ENCODE assay signal across 2 cellular contexts in the genomic region with DNA sequence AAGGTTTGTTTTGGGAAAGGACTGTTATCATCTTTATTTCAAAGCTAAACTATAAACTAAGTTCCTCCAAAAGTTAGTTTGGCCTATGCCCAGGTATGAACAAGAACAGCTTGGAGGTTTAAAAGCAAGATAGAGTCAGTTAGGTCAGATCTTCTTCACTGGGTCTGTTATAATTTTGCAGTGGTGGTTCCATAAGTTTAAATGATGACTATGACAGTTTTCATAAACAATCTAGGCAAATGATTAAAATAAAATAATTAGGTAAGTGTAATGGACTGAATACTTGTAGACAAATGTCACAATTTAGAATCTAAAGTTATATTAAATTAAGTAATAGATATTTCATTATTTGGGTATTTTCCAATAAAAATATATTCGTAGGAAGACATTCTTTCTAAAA.
TF ChIP-seq lines count a peak whose summit lies in the region.

No MANE protein-coding gene starts in this region.

TF ChIP-seq in HepG2, 621 proteins besides CTCF, POLR2A, EP300 and RAD21:
- TF ChIP-seq ARNTL (CRISPR knock-in tag; IDR thresholded peaks at IDR 0.05) (no peak), ZNF326 (CRISPR knock-in tag; IDR thresholded peaks at IDR 0.05; ENCODE audit: borderline replicate concordance) (no peak), SMARCC2 (IDR thresholded peaks at IDR 0.05) (no peak), ARID2 (CRISPR knock-in tag; IDR thresholded peaks at IDR 0.05; ENCODE audit: borderline replicate concordance) (no peak), CBFB (CRISPR knock-in tag; IDR thresholded peaks at IDR 0.05) (no peak), YEATS4 (CRISPR knock-in tag; IDR thresholded peaks at IDR 0.05; ENCODE audit: borderline replicate concordance) (no peak), MAFK (conservative IDR thresholded peaks at IDR 0.05 in 1 of 2, IDR thresholded peaks at IDR 0.05 in 1 of 2; ENCODE audit: low read length in 2 of 2) (peak; percentile 66 to 75; a peak in 3 of 4 replicates), IRX3 (CRISPR knock-in tag; IDR thresholded peaks at IDR 0.05; ENCODE audit: borderline replicate concordance, low read depth) (no peak), MAFF (IDR thresholded peaks at IDR 0.05; ENCODE audit: low read depth, low read length) (peak; percentile 66), ZNF10 (CRISPR knock-in tag; IDR thresholded peaks at IDR 0.05; ENCODE audit: borderline replicate concordance, low read depth) (no peak), RFXANK (CRISPR knock-in tag; IDR thresholded peaks at IDR 0.05) (no peak), TEAD2 (CRISPR knock-in tag; IDR thresholded peaks at IDR 0.05) (no peak), ZNF451 (CRISPR knock-in tag; IDR thresholded peaks at IDR 0.05) (no peak), ZFP90 (CRISPR knock-in tag; IDR thresholded peaks at IDR 0.05; ENCODE audit: borderline replicate concordance) (no peak)
- TF ChIP-seq, protein P1, sequence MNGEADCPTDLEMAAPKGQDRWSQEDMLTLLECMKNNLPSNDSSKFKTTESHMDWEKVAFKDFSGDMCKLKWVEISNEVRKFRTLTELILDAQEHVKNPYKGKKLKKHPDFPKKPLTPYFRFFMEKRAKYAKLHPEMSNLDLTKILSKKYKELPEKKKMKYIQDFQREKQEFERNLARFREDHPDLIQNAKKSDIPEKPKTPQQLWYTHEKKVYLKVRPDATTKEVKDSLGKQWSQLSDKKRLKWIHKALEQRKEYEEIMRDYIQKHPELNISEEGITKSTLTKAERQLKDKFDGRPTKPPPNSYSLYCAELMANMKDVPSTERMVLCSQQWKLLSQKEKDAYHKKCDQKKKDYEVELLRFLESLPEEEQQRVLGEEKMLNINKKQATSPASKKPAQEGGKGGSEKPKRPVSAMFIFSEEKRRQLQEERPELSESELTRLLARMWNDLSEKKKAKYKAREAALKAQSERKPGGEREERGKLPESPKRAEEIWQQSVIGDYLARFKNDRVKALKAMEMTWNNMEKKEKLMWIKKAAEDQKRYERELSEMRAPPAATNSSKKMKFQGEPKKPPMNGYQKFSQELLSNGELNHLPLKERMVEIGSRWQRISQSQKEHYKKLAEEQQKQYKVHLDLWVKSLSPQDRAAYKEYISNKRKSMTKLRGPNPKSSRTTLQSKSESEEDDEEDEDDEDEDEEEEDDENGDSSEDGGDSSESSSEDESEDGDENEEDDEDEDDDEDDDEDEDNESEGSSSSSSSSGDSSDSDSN (CRISPR knock-in tag; IDR thresholded peaks at IDR 0.05), result no peak

TF ChIP-seq in K562, 482 proteins besides CTCF, POLR2A, EP300 and RAD21:
- TF ChIP-seq C11orf30 (IDR thresholded peaks at IDR 0.05; ENCODE audit: low read depth) (peak; percentile 38; the same call in 1 of the 2 replicates), ZNF316 (IDR thresholded peaks at IDR 0.05) (peak; percentile 80), MAFF (IDR thresholded peaks at IDR 0.05; ENCODE audit: low read length) (peak; percentile 64), MAFK (IDR thresholded peaks at IDR 0.05; ENCODE audit: low read length) (peak; percentile 41; the same call in 1 of the 2 replicates), COPS2 (conservative IDR thresholded peaks at IDR 0.05) (no peak), TCF7L2 (IDR thresholded peaks at IDR 0.05; ENCODE audit: low read depth, low read length) (no peak), HNRNPL (IDR thresholded peaks at IDR 0.05; ENCODE audit: low read depth, low read length) (no peak), SNIP1 (IDR thresholded peaks at IDR 0.05; ENCODE audit: low read depth) (no peak)
- TF ChIP-seq, protein P2, sequence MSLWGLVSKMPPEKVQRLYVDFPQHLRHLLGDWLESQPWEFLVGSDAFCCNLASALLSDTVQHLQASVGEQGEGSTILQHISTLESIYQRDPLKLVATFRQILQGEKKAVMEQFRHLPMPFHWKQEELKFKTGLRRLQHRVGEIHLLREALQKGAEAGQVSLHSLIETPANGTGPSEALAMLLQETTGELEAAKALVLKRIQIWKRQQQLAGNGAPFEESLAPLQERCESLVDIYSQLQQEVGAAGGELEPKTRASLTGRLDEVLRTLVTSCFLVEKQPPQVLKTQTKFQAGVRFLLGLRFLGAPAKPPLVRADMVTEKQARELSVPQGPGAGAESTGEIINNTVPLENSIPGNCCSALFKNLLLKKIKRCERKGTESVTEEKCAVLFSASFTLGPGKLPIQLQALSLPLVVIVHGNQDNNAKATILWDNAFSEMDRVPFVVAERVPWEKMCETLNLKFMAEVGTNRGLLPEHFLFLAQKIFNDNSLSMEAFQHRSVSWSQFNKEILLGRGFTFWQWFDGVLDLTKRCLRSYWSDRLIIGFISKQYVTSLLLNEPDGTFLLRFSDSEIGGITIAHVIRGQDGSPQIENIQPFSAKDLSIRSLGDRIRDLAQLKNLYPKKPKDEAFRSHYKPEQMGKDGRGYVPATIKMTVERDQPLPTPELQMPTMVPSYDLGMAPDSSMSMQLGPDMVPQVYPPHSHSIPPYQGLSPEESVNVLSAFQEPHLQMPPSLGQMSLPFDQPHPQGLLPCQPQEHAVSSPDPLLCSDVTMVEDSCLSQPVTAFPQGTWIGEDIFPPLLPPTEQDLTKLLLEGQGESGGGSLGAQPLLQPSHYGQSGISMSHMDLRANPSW (CRISPR knock-in tag; IDR thresholded peaks at IDR 0.05), result no peak
